In genomic region chr11:128549256-128549944, GRCh38 we compare ENCODE assay signal across 10 cellular contexts. TPM values are rescaled to one million over a fixed set of nuclear protein-coding genes. Genes with fewer than 3 reads are reported as not detected.
DNase-seq lines count a peak whose midpoint lies in the region; ATAC-seq, FAIRE-seq and TF ChIP-seq lines count a peak whose summit lies in the region.
"Had no signal": no experiment of that assay in that cellular context is flagged by ENCODE, and none has a peak within 500 bp of the region (broad histone marks: within the 10 kb centered on the region; RNA-seq: fewer than 3 reads in every experiment).

No MANE protein-coding gene starts in this region.

- peaks cover 41% of the 10 kb centered on the region for H3K4me1 ChIP-seq in GM23338 (ENCODE audit: insufficient read depth)
- H3K4me1 ChIP-seq in astrocyte (ENCODE audit: insufficient read depth, low read length): peaks cover 17% of the 10 kb centered on the region

- no peaks in the 10 kb centered on the region for H3K9me2 ChIP-seq in GM23338 (ENCODE audit: insufficient read depth)

- TF ChIP-seq CTCF in GM23338 (conservative IDR thresholded peaks at IDR 0.05; ENCODE audit: low read depth in 2 of 2): no peak
- TF ChIP-seq CTCF in astrocyte (IDR thresholded peaks at IDR 0.05; ENCODE audit: insufficient read depth, low read depth, low read length): no peak

- DNase-seq in GM23338 (ENCODE audit: low spot score) (peak; percentile 58), astrocyte (ENCODE audit: low read depth) (no peak), hepatic stellate cell (ENCODE audit: low spot score) (peak; percentile 54), skeletal muscle cell (ENCODE audit: low read depth) (peak; percentile 81), NCI-H345 treated with DMSO at 0.1 percent for 48 hours (lab: John Stamatoyannopoulos, UW; ENCODE audit: unreplicated experiment) (no peak), Kasumi-1 (lab: John Stamatoyannopoulos, UW) (no peak), ecto neural progenitor cell (ENCODE audit: low spot score) (no peak)
- DNase-seq: erythroblast, SHP77 had no signal

- FAIRE-seq in astrocyte (lab: Jason Lieb, UNC): no peak

- H3K36me3 ChIP-seq in GM23338 (ENCODE audit: insufficient read depth) (peaks cover 10% of the 10 kb centered on the region; the same call in 1 of the 2 replicates), astrocyte (ENCODE audit: insufficient read depth, low read length) (no peaks in the 10 kb centered on the region)

- H3K27ac ChIP-seq in GM23338 (ENCODE audit: low read depth) (no peak overlapping the region), astrocyte (ENCODE audit: low read depth, low read length) (no peak overlapping the region)

- ATAC-seq in GM23338: peak; percentile 56
- ATAC-seq in esophagus mucosa: no peak

- H3K27ac Mint-ChIP-seq in GM23338 (no peak overlapping the region), astrocyte (ENCODE audit: unreplicated experiment) (no peak overlapping the region)

- H3K79me2 ChIP-seq in GM23338 (replicated peaks; ENCODE audit: insufficient read depth) (peaks cover 10% of the 10 kb centered on the region; the same call in 1 of the 2 replicates), astrocyte (ENCODE audit: insufficient read depth, low read length) (no peaks in the 10 kb centered on the region)

- H3K4me3 Mint-ChIP-seq in GM23338 (peak overlapping the region; percentile 76), astrocyte (ENCODE audit: unreplicated experiment) (no peak overlapping the region)

- no peaks in the 10 kb centered on the region for H3K9me3 ChIP-seq in astrocyte (ENCODE audit: insufficient read depth, low read depth, low read length)

- H3K4me1 Mint-ChIP-seq in GM23338: peaks cover 32% of the 10 kb centered on the region
- peaks cover 17% of the 10 kb centered on the region for H3K4me1 Mint-ChIP-seq in astrocyte (ENCODE audit: low read depth, unreplicated experiment)

- H4K20me1 ChIP-seq in GM23338 (replicated peaks; ENCODE audit: insufficient read depth) (peaks cover 72% of the 10 kb centered on the region), astrocyte (ENCODE audit: insufficient read depth, low read length) (no peaks in the 10 kb centered on the region)

- H3K4me3 ChIP-seq in GM23338: peak overlapping the region; percentile 59
- H3K4me3 ChIP-seq in astrocyte (ENCODE audit: insufficient read depth, low read depth, low read length): peak overlapping the region; percentile 54
- peak overlapping the region; percentile 36 for H3K4me3 ChIP-seq in skeletal muscle cell (ENCODE audit: low read depth, low read length)

- peaks cover 73% of the 10 kb centered on the region for H3K27me3 ChIP-seq in GM23338 (ENCODE audit: insufficient read depth)
- H3K27me3 ChIP-seq in astrocyte (ENCODE audit: insufficient read depth, low read length): no peaks in the 10 kb centered on the region

- no peaks in the 10 kb centered on the region for H3K9me3 Mint-ChIP-seq in GM23338
- H3K9me3 Mint-ChIP-seq in astrocyte (ENCODE audit: unreplicated experiment): no peaks in the 10 kb centered on the region

- H2AFZ ChIP-seq in GM23338 (no peak overlapping the region), astrocyte (ENCODE audit: low read depth, low read length) (peak overlapping the region; percentile 70)

- peak overlapping the region; percentile 86 for H3K4me2 ChIP-seq in GM23338
- peak overlapping the region; percentile 93 for H3K4me2 ChIP-seq in astrocyte (ENCODE audit: low read length)

- peak overlapping the region; percentile 77 for H3K9ac ChIP-seq in astrocyte (ENCODE audit: low read length)

- H3K27me3 Mint-ChIP-seq in GM23338 (ENCODE audit: insufficient read depth, low read depth, poor library complexity) (peaks cover 70% of the 10 kb centered on the region), astrocyte (ENCODE audit: low read depth, unreplicated experiment) (no peaks in the 10 kb centered on the region)

- peaks cover 18% of the 10 kb centered on the region for H3K36me3 Mint-ChIP-seq in GM23338 (ENCODE audit: low read depth)
- H3K36me3 Mint-ChIP-seq in astrocyte (ENCODE audit: low read depth, unreplicated experiment): no peaks in the 10 kb centered on the region

- 0 out of 2 replicates have a peak, but pooled peaks cover 10% of the 10 kb centered on the region for H3F3A ChIP-seq in GM23338 (replicated peaks; ENCODE audit: low read depth)

TF ChIP-seq in GM23338, 12 proteins besides CTCF, POLR2A, EP300 and RAD21:
- TF ChIP-seq POLR2AphosphoS5 (IDR thresholded peaks at IDR 0.05; ENCODE audit: low read depth): peak; percentile 53; the same call in 1 of the 2 replicates
- TF ChIP-seq, protein P1, sequence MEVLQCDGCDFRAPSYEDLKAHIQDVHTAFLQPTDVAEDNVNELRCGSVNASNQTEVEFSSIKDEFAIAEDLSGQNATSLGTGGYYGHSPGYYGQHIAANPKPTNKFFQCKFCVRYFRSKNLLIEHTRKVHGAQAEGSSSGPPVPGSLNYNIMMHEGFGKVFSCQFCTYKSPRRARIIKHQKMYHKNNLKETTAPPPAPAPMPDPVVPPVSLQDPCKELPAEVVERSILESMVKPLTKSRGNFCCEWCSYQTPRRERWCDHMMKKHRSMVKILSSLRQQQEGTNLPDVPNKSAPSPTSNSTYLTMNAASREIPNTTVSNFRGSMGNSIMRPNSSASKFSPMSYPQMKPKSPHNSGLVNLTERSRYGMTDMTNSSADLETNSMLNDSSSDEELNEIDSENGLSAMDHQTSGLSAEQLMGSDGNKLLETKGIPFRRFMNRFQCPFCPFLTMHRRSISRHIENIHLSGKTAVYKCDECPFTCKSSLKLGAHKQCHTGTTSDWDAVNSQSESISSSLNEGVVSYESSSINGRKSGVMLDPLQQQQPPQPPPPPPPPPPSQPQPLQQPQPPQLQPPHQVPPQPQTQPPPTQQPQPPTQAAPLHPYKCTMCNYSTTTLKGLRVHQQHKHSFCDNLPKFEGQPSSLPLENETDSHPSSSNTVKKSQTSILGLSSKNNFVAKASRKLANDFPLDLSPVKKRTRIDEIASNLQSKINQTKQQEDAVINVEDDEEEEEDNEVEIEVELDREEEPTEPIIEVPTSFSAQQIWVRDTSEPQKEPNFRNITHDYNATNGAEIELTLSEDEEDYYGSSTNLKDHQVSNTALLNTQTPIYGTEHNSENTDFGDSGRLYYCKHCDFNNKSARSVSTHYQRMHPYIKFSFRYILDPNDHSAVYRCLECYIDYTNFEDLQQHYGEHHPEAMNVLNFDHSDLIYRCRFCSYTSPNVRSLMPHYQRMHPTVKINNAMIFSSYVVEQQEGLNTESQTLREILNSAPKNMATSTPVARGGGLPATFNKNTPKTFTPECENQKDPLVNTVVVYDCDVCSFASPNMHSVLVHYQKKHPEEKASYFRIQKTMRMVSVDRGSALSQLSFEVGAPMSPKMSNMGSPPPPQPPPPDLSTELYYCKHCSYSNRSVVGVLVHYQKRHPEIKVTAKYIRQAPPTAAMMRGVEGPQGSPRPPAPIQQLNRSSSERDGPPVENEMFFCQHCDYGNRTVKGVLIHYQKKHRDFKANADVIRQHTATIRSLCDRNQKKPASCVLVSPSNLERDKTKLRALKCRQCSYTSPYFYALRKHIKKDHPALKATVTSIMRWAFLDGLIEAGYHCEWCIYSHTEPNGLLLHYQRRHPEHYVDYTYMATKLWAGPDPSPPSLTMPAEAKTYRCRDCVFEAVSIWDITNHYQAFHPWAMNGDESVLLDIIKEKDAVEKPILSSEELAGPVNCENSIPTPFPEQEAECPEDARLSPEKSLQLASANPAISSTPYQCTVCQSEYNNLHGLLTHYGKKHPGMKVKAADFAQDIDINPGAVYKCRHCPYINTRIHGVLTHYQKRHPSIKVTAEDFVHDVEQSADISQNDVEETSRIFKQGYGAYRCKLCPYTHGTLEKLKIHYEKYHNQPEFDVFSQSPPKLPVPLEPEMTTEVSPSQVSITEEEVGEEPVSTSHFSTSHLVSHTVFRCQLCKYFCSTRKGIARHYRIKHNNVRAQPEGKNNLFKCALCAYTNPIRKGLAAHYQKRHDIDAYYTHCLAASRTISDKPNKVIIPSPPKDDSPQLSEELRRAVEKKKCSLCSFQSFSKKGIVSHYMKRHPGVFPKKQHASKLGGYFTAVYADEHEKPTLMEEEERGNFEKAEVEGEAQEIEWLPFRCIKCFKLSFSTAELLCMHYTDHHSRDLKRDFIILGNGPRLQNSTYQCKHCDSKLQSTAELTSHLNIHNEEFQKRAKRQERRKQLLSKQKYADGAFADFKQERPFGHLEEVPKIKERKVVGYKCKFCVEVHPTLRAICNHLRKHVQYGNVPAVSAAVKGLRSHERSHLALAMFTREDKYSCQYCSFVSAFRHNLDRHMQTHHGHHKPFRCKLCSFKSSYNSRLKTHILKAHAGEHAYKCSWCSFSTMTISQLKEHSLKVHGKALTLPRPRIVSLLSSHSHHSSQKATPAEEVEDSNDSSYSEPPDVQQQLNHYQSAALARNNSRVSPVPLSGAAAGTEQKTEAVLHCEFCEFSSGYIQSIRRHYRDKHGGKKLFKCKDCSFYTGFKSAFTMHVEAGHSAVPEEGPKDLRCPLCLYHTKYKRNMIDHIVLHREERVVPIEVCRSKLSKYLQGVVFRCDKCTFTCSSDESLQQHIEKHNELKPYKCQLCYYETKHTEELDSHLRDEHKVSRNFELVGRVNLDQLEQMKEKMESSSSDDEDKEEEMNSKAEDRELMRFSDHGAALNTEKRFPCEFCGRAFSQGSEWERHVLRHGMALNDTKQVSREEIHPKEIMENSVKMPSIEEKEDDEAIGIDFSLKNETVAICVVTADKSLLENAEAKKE (CRISPR knock-in tag; IDR thresholded peaks at IDR 0.05): no peak
TF ChIP-seq in GM23338: peak in this region for 1.

RNA-seq across cellular contexts. Expression of gene ETS1, which starts 38.0 kb away (rescaled TPM):
- total RNA-seq in GM23338 (2014; rRNA removed; shearing (Covaris generic)): 49.0 and 52.6 TPM in 2 replicates
- polyA plus RNA-seq in GM23338 (2016; fragmentation: Nextera tagmentation; extraction: Ambion mirVana): 25.2 and 25.6 TPM in 2 replicates
- total RNA-seq in astrocyte (87.7 and 107 TPM in 2 replicates), esophagus mucosa (7.8 TPM)

Comparison
In these comparisons a context has a peak if more than half of its experiments do, and no peak if none do; other contexts are left out.
1. DNase-seq: peak in GM23338 (single experiment), hepatic stellate cell (single experiment) and skeletal muscle cell (single experiment); none in astrocyte (single experiment), NCI-H345 treated with DMSO at 0.1 percent for 48 hours (single experiment), Kasumi-1 (0 of 2) and ecto neural progenitor cell (single experiment).
2. Peak in every context shown above with its lines, with median percentiles within 50 percentile points of each other: H3K4me3 ChIP-seq.